9 cellular contexts compared by ENCODE assay signal in genomic region chr20:62356143-62356947, GRCh38. TPM values are rescaled to one million over a fixed set of nuclear protein-coding genes. Genes with fewer than 3 reads are reported as not detected.
DNase-seq lines count a peak whose midpoint lies in the region; ATAC-seq and TF ChIP-seq lines count a peak whose summit lies in the region.
"Had no signal": no experiment of that assay in that cellular context is flagged by ENCODE, and none has a peak within 500 bp of the region (broad histone marks: within the 10 kb centered on the region; RNA-seq: fewer than 3 reads in every experiment).

No MANE protein-coding gene starts in this region.

- no peak for TF ChIP-seq CTCF in H9 (conservative IDR thresholded peaks at IDR 0.05)
- TF ChIP-seq CTCF in body of pancreas (IDR thresholded peaks at IDR 0.05) = no peak
- no peak for TF ChIP-seq CTCF in left lung (IDR thresholded peaks at IDR 0.05)

- no peaks in the 10 kb centered on the region for H3K9me3 ChIP-seq in H9 (ENCODE audit: control insufficient read depth, low read depth, low read length)
- no peaks in the 10 kb centered on the region for H3K9me3 ChIP-seq in body of pancreas
- H3K9me3 ChIP-seq in left lung = no peaks in the 10 kb centered on the region

- H4K20me1 ChIP-seq in H9 (ENCODE audit: control insufficient read depth, insufficient read depth, insufficient read length) = no peaks in the 10 kb centered on the region

- H3K27me3 Mint-ChIP-seq in H9 (ENCODE audit: low read depth) = no peaks in the 10 kb centered on the region

- no peak overlapping the region for H4K8ac ChIP-seq in H9 (replicated peaks; ENCODE audit: insufficient read length, low read depth, low read length)

- no peak overlapping the region for H3K4me2 ChIP-seq in H9 (ENCODE audit: insufficient read depth, insufficient read length, low read length)

- H3K4me1 Mint-ChIP-seq in H9 = peaks cover 15 to 36% of the 10 kb centered on the region in 2 experiments

- H4K91ac ChIP-seq in H9 (ENCODE audit: insufficient read length, low read depth, low read length) = no peak overlapping the region

- H2BK5ac ChIP-seq in H9 (ENCODE audit: insufficient read length, low read length) = no peak overlapping the region

- no peak overlapping the region for H3K9ac ChIP-seq in H9 (ENCODE audit: extremely low read depth, insufficient read length, low read length)

- H3K4me1 ChIP-seq in H9 (ENCODE audit: insufficient read depth, low read length) = no peaks in the 10 kb centered on the region; the same call in 1 of the 2 replicates
- peaks cover 62% of the 10 kb centered on the region for H3K4me1 ChIP-seq in body of pancreas
- peaks cover 39 to 73% of the 10 kb centered on the region in 2 donors for H3K4me1 ChIP-seq in left lung

- H3K27me3 ChIP-seq in H9 (ENCODE audit: insufficient read depth, low read length) (no peaks in the 10 kb centered on the region), body of pancreas (no peaks in the 10 kb centered on the region), left lung (peaks cover 0 to 15% of the 10 kb centered on the region in 2 donors)

- H3K79me2 ChIP-seq in H9 (ENCODE audit: insufficient read depth, low read length) = peaks cover 4% of the 10 kb centered on the region; the same call in 1 of the 2 replicates

- H2BK120ac ChIP-seq in H9 (ENCODE audit: low read depth, low read length, poor library complexity, severe bottlenecking) = no peak overlapping the region

- peak overlapping the region; percentile 65 to 85 (median 84); a peak in 5 of 7 replicates for H3K27ac Mint-ChIP-seq in H9

- no peak overlapping the region; the same call in 1 of the 2 replicates for H3K4ac ChIP-seq in H9 (ENCODE audit: low read depth, low read length)

- H3T11ph ChIP-seq in H9 (ENCODE audit: low read length) = no peak overlapping the region

- H3K4me3 Mint-ChIP-seq in H9 = no peak overlapping the region

- H2BK12ac ChIP-seq in H9 (ENCODE audit: insufficient read length, low read depth, low read length) = no peak overlapping the region

- no peak overlapping the region for H3K56ac ChIP-seq in H9 (ENCODE audit: insufficient read length, low read depth, low read length)

- no peak overlapping the region for H2BK20ac ChIP-seq in H9 (ENCODE audit: low read depth, low read length, poor library complexity, severe bottlenecking)

- H3K4me3 ChIP-seq in body of pancreas (no peak overlapping the region), left lung (no peak overlapping the region), skin epidermis (no peak overlapping the region)

- WGBS in H9 (ENCODE audit: extremely low coverage, insufficient read length, low lambda C conversion rate) = no CpG with 5 or more reads among the region's 34 CpGs
- WGBS in body of pancreas, 2 donors = 69 to 80% methylated on average over 21 to 33 of the region's 34 CpGs

- peak overlapping the region; percentile 36; the same call in 1 of the 2 replicates for H3K14ac ChIP-seq in H9 (ENCODE audit: insufficient read depth, low read length)

- no peak for DNase-seq in H9
- peak in 1 of 4 donors; percentile 17 for DNase-seq in body of pancreas
- peak in 1 of 2 donors; percentile 72 for DNase-seq in left lung
- no peak for DNase-seq in activated CD4-positive, alpha-beta T cell treated with anti-CD3 and anti-CD28 coated beads for 4 hours
- no peak for DNase-seq in H4 (ENCODE audit: low spot score)
- DNase-seq in effector CD8-positive, alpha-beta T cell (lab: John Stamatoyannopoulos, UW) = no peak
- DNase-seq: DMS79 had no signal

- no peaks in the 10 kb centered on the region for H3K9me3 Mint-ChIP-seq in H9

- TF ChIP-seq POLR2A in body of pancreas (IDR thresholded peaks at IDR 0.05) = no peak

- H3K23me2 ChIP-seq in H9 (ENCODE audit: insufficient read length, low read depth, low read length, poor library complexity, severe bottlenecking) = peaks cover 3% of the 10 kb centered on the region

- H3K27ac ChIP-seq in H9 (ENCODE audit: insufficient read length, low read depth, low read length) (no peak overlapping the region), body of pancreas (peak overlapping the region; percentile 27 to 80 (median 73)), left lung (peak overlapping the region; percentile 81 to 84), skin epidermis (peak overlapping the region in 19 of 21 experiments; percentile 17 to 87 (median 78))

- H3K79me1 ChIP-seq in H9 (ENCODE audit: insufficient read depth, low read depth, low read length, poor library complexity, severe bottlenecking) = peaks cover 5% of the 10 kb centered on the region

- no peak overlapping the region for H2BK15ac ChIP-seq in H9 (ENCODE audit: low read depth, low read length)

- no peak overlapping the region for H2AK5ac ChIP-seq in H9 (ENCODE audit: insufficient read length, low read length)

- peaks cover 0 to 1% of the 10 kb centered on the region in 2 donors for H3K36me3 ChIP-seq in body of pancreas (replicated peaks in 1 of 2; ENCODE audit: insufficient read depth in 1 of 2, low read depth in 2 of 2)
- peaks cover 0 to 25% of the 10 kb centered on the region in 2 donors for H3K36me3 ChIP-seq in left lung

- ATAC-seq in body of pancreas (no peak), left lung (no peak), GM18858 (IDR thresholded peaks at IDR 0.05; ENCODE audit: unreplicated experiment) (no peak)

- no peak overlapping the region for H3K23ac ChIP-seq in H9 (ENCODE audit: insufficient read length, low read depth, low read length)

- H3K18ac ChIP-seq in H9 (ENCODE audit: insufficient read length, low read depth, low read length) = no peak overlapping the region

- H2AFZ ChIP-seq in H9 (ENCODE audit: low read length) = no peak overlapping the region

- no peak overlapping the region for H4K5ac ChIP-seq in H9 (ENCODE audit: insufficient read length, low read depth, low read length)

- intact Hi-C loops in body of pancreas (cut with DNase I) = no loop called here
- intact Hi-C loops in left lung (cut with DNase I) = no loop called here

- H3K36me3 Mint-ChIP-seq in H9 (ENCODE audit: insufficient read depth in 1 of 3, low read depth in 3 of 3) = peaks cover 0 to 17% (median 10%) of the 10 kb centered on the region in 3 experiments; a peak in 5 of 7 replicates

RNA-seq across cellular contexts. Expression of gene LAMA5, which starts 10.8 kb away (rescaled TPM):
- total RNA-seq in H9 (2021) (200 and 201 TPM in 2 replicates), body of pancreas (100 to 1,000 TPM; 115 to 185 TPM), left lung (100 to 1,000 TPM; 222 to 267 TPM)
- 4.4 and 4.5 TPM in 2 replicates for total RNA-seq in H4 (2014; rRNA removed; shearing (Covaris generic))

RNA-seq across cellular contexts. Expression of gene RPS21, which starts 30.6 kb away (rescaled TPM):
- total RNA-seq in H9 (2021) (1,715 and 1,736 TPM in 2 replicates), body of pancreas (100 to 1,000 TPM; 654 to 656 TPM), left lung (1,000 to 10,000 TPM; 1,004 to 1,135 TPM)
- total RNA-seq in H4 (2014; rRNA removed; shearing (Covaris generic)) = 2,095 and 2,204 TPM in 2 replicates

RNA-seq across cellular contexts. Expression of gene CABLES2, which starts 50.7 kb away (rescaled TPM):
- 10.8 and 11.0 TPM in 2 replicates for total RNA-seq in H9 (2021)
- 1 to 10 TPM; 1.6 to 2.6 TPM for total RNA-seq in body of pancreas
- 1 to 10 TPM; 4.1 to 6.3 TPM for total RNA-seq in left lung
- total RNA-seq in H4 (2014; rRNA removed; shearing (Covaris generic)) = 2.4 and 4.8 TPM in 2 replicates

RNA-seq across cellular contexts. Expression of gene ADRM1, which starts 53.5 kb away (rescaled TPM):
- total RNA-seq in H9 (2021) (153 and 154 TPM in 2 replicates), body of pancreas (100 to 1,000 TPM in 1 of 2 donors, 10 to 100 TPM in 1; 79.9 to 104 TPM), left lung (10 to 100 TPM; 60.1 to 96.9 TPM)
- 180 and 203 TPM in 2 replicates for total RNA-seq in H4 (2014; rRNA removed; shearing (Covaris generic))

Comparison
In these comparisons a context has a peak if more than half of its experiments do, and no peak if none do; other contexts are left out.
1. RNA of gene LAMA5, which starts 10.8 kb away (total RNA-seq): 222 to 267 TPM in left lung, 200 to 201 TPM in H9 and 115 to 185 TPM in body of pancreas; 4.4 to 4.5 TPM in H4; every median in the first group is over 10 times any median in the second.